Comparison of ENCODE assay signal across 11 cellular contexts in the genomic region with DNA sequence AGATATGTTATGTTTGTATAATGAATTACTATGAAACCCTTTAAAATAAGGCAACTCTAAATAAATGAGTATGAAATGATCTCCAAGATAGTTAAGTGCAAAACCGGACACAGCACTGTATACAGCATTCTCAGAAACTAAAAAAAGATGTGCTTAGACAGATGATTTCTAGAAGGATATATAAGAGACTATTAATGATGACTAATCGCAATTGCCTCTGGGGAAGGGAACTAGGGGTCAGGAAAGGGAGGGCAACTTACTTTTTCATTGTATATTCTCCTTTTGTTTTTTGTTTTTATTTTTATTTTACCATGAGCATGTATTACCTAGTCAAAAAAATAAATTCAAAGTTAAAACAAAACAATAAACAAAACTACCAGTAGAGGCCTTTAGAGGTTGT. TPM values are rescaled to one million over a fixed set of nuclear protein-coding genes. Genes with fewer than 3 reads are reported as not detected.
"Had no signal": no experiment of that assay in that cellular context is flagged by ENCODE, and none has a peak within 500 bp of the region (broad histone marks: within the 10 kb centered on the region; RNA-seq: fewer than 3 reads in every experiment).

No MANE protein-coding gene starts in this region.

- H3K9ac ChIP-seq: GM23248 had no signal

- H3K4me1 ChIP-seq: HAP-1 had no signal

- H2AFZ ChIP-seq: GM23248, GM23338 had no signal

- H3K4me3 ChIP-seq: GM23248, GM23338, HAP-1 had no signal

- H3K9me3 ChIP-seq: HAP-1 had no signal

- H3K4me2 ChIP-seq: GM23338 had no signal

- FAIRE-seq: H1, H54 had no signal

- DNase-seq: GM23248, GOT3, H7, H9, HCEC 1CT, HFFc6 had no signal

- H3K27ac ChIP-seq: GM23248 had no signal

- H3K36me3 ChIP-seq: HAP-1 had no signal

- ATAC-seq: GM23338, HCT116 had no signal

RNA-seq across cellular contexts. Expression of a gene that starts 12.8 kb away (rescaled TPM):
- total RNA-seq: GM23338, H1, H7, H9, HFFc6 had no signal
- polyA plus RNA-seq: GM23338, H1 had no signal

RNA-seq across cellular contexts. Expression of a gene that starts 12.8 kb away (rescaled TPM):
- total RNA-seq: GM23248, GM23338, H1, H7, H9, HFFc6 had no signal
- polyA plus RNA-seq: GM23248, GM23338, H1 had no signal
